Comparison of ENCODE assay signal across 2 cellular contexts in the genomic region with DNA sequence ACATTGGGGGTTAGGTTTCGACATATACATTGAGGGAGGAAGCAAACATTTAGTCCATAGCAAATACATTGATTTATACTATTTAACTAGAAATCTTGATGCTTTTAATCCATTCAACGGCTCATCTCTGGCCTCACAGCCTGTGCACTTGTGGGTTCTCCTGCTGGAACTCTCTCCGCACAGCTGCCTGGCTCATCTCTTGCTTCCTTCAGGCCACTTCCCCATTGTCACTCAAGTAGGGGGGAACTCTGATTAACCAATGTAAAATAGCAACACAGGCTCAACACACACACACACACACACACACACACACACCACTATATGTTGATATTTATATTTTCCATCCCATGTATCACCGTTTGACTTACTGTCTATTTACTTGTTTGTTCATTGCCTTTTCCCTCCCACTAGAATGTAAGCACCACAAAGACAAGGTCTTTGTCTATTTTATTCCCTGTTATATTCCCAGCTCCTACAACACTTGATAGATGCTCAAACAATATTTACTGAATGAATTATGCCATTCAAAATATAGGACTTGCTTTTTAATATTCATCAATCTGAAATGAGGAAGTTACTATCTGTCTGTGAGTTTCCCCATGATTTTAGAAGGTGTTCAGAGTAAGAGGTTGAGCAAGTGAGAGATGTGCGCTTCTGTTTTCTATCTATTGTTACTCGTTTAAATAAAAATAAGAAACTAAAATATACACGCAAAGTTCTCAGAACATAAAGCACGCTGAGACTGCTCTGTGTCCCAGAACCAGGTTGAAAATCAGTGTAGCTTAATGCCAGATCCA.
TF ChIP-seq lines count a peak whose summit lies in the region.

No MANE protein-coding gene starts in this region.

TF ChIP-seq in IMR-90, 13 proteins besides CTCF, POLR2A, EP300 and RAD21 (continued from another document):
- TF ChIP-seq MXI1 (IDR thresholded peaks at IDR 0.05; ENCODE audit: borderline replicate concordance, low read depth, low read length) = no peak
- no peak for TF ChIP-seq SMC3 (IDR thresholded peaks at IDR 0.05; ENCODE audit: low read depth, low read length)
- TF ChIP-seq FOS (IDR thresholded peaks at IDR 0.05; ENCODE audit: low read depth, low read length) = no peak
- no peak for TF ChIP-seq NFE2L2 (IDR thresholded peaks at IDR 0.05; ENCODE audit: low read depth, low read length)
- no peak for TF ChIP-seq CHD1 (IDR thresholded peaks at IDR 0.05; ENCODE audit: low read depth, low read length)
- TF ChIP-seq CEBPB (IDR thresholded peaks at IDR 0.05; ENCODE audit: low read depth, low read length) = no peak
- TF ChIP-seq BHLHE40 (IDR thresholded peaks at IDR 0.05; ENCODE audit: low read depth, low read length) = no peak
- TF ChIP-seq MAZ (IDR thresholded peaks at IDR 0.05; ENCODE audit: borderline replicate concordance, low read depth, low read length) = no peak
- TF ChIP-seq RCOR1 (IDR thresholded peaks at IDR 0.05; ENCODE audit: insufficient replicate concordance, low read length) = no peak
- TF ChIP-seq, protein P1, sequence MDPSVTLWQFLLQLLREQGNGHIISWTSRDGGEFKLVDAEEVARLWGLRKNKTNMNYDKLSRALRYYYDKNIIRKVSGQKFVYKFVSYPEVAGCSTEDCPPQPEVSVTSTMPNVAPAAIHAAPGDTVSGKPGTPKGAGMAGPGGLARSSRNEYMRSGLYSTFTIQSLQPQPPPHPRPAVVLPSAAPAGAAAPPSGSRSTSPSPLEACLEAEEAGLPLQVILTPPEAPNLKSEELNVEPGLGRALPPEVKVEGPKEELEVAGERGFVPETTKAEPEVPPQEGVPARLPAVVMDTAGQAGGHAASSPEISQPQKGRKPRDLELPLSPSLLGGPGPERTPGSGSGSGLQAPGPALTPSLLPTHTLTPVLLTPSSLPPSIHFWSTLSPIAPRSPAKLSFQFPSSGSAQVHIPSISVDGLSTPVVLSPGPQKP (IDR thresholded peaks at IDR 0.05; ENCODE audit: borderline replicate concordance, low read depth, low read length) = no peak
- TF ChIP-seq, protein P2, sequence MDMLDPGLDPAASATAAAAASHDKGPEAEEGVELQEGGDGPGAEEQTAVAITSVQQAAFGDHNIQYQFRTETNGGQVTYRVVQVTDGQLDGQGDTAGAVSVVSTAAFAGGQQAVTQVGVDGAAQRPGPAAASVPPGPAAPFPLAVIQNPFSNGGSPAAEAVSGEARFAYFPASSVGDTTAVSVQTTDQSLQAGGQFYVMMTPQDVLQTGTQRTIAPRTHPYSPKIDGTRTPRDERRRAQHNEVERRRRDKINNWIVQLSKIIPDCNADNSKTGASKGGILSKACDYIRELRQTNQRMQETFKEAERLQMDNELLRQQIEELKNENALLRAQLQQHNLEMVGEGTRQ (IDR thresholded peaks at IDR 0.05; ENCODE audit: low read depth, low read length) = no peak

TF ChIP-seq in WTC11, 78 proteins besides CTCF, POLR2A, EP300 and RAD21 (continued from another document):
- TF ChIP-seq, protein P3, sequence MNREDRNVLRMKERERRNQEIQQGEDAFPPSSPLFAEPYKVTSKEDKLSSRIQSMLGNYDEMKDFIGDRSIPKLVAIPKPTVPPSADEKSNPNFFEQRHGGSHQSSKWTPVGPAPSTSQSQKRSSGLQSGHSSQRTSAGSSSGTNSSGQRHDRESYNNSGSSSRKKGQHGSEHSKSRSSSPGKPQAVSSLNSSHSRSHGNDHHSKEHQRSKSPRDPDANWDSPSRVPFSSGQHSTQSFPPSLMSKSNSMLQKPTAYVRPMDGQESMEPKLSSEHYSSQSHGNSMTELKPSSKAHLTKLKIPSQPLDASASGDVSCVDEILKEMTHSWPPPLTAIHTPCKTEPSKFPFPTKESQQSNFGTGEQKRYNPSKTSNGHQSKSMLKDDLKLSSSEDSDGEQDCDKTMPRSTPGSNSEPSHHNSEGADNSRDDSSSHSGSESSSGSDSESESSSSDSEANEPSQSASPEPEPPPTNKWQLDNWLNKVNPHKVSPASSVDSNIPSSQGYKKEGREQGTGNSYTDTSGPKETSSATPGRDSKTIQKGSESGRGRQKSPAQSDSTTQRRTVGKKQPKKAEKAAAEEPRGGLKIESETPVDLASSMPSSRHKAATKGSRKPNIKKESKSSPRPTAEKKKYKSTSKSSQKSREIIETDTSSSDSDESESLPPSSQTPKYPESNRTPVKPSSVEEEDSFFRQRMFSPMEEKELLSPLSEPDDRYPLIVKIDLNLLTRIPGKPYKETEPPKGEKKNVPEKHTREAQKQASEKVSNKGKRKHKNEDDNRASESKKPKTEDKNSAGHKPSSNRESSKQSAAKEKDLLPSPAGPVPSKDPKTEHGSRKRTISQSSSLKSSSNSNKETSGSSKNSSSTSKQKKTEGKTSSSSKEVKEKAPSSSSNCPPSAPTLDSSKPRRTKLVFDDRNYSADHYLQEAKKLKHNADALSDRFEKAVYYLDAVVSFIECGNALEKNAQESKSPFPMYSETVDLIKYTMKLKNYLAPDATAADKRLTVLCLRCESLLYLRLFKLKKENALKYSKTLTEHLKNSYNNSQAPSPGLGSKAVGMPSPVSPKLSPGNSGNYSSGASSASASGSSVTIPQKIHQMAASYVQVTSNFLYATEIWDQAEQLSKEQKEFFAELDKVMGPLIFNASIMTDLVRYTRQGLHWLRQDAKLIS (CRISPR knock-in tag; IDR thresholded peaks at IDR 0.05; ENCODE audit: borderline replicate concordance) = no peak
- TF ChIP-seq ZNF671 (CRISPR knock-in tag; IDR thresholded peaks at IDR 0.05) (no peak), SMAD3 (CRISPR knock-in tag; IDR thresholded peaks at IDR 0.05; ENCODE audit: borderline replicate concordance) (no peak)
